Comparison of ENCODE assay signal across 9 cellular contexts in the genomic region with DNA sequence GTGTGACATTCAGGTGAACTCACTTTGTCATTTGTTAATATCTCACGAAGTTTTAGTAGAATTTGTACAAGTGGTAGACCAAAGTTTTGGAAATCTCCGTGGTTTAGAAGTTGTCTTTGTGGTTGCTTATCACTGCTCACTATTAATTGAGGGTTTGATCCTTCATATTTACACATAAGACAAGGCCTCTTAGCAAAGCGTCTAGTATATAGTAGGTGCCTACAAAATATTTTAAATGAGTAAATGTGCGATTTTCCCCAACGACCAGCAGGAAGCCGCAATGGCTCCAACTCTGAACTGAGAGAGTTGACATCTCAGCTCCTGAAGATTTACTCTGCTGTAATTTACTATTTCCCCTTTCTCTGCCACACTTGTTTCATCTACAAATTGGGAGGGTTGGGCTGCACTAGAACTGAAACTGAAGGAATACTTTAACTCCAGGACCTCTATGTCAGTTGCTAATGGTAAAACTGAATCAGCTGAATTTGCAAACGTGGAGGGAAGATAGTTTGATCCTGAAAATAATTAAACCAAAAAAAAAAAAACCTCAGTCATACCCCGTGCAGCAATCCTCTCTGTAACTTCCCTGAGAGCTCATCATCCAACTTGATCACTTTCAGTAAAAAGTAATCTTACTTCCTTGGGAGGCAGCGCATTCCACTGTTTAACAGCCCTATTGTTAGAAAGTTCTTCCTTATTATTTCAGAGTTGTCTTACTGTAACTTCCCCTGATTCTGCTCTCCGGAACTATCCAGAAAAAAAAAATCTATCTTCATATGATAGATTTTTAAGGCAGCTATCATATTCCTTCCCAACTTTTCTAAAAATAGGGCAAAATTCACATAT. TPM values are rescaled to one million over a fixed set of nuclear protein-coding genes. Genes with fewer than 3 reads are reported as not detected.
DNase-seq lines count a peak whose midpoint lies in the region; ATAC-seq, FAIRE-seq and TF ChIP-seq lines count a peak whose summit lies in the region.
"Had no signal": no experiment of that assay in that cellular context is flagged by ENCODE, and none has a peak within 500 bp of the region (broad histone marks: within the 10 kb centered on the region; RNA-seq: fewer than 3 reads in every experiment).

No MANE protein-coding gene starts in this region.

- no peak for FAIRE-seq in HepG2 (lab: Jason Lieb, UNC)

- H4K20me1 ChIP-seq in HepG2 (ENCODE audit: insufficient read depth, low read length), result no peaks in the 10 kb centered on the region

- no TSS peak for BruUV-seq in HepG2 (replicated peaks; lab: Mats Ljungman, UMichigan)

- 54% methylated on average over 10 of the region's 10 CpGs for WGBS in HepG2 (ENCODE audit: low lambda C conversion rate)
- WGBS in thymus, result 21% methylated on average over 10 of the region's 10 CpGs

- H3K27ac ChIP-seq in HepG2 (ENCODE audit: extremely low read length, insufficient read depth, low read length) (peak overlapping the region; percentile 88), thymus (ENCODE audit: low read depth) (no peak overlapping the region)

- no peaks in the 10 kb centered on the region for H3K36me3 Mint-ChIP-seq in activated T-cell treated with anti-CD3 and anti-CD28 coated beads, Interleukin-2, amount 50 U/mL, for 4 hours (ENCODE audit: insufficient read depth)
- H3K36me3 Mint-ChIP-seq in activated naive CD8-positive, alpha-beta T cell treated with anti-CD3 and anti-CD28 coated beads for 36 hours, result peaks cover 3% of the 10 kb centered on the region

- no peak for TF ChIP-seq EP300 in HepG2 (IDR thresholded peaks at IDR 0.05; ENCODE audit: low read depth in 2 of 2, low read length in 2 of 2)
- TF ChIP-seq EP300 in HepG2 (CRISPR knock-in tag; IDR thresholded peaks at IDR 0.05; ENCODE audit: borderline replicate concordance), result no peak

- peak overlapping the region; percentile 70 for H3K4me3 Mint-ChIP-seq in activated T-cell treated with anti-CD3 and anti-CD28 coated beads, Interleukin-2, amount 50 U/mL, for 4 hours
- H3K4me3 Mint-ChIP-seq in activated naive CD8-positive, alpha-beta T cell treated with anti-CD3 and anti-CD28 coated beads for 36 hours, result peak overlapping the region; percentile 73

- peak overlapping the region; percentile 54 for H2AFZ ChIP-seq in HepG2 (ENCODE audit: low read length)

- TF ChIP-seq CTCF in HepG2 (CRISPR knock-in tag; IDR thresholded peaks at IDR 0.05), result no peak

- peak overlapping the region; percentile 79 for H3K9ac ChIP-seq in HepG2 (ENCODE audit: insufficient read depth, low read depth, low read length)

- H3K27me3 ChIP-seq in HepG2 (ENCODE audit: control insufficient read depth in 1 of 2, insufficient read depth in 2 of 2, low read length in 2 of 2) (no peaks in the 10 kb centered on the region; a peak in 1 of 5 replicates), thymus (ENCODE audit: control insufficient read depth, insufficient read depth) (peaks cover 22% of the 10 kb centered on the region)

- no peaks in the 10 kb centered on the region for H3K9me3 Mint-ChIP-seq in activated T-cell treated with anti-CD3 and anti-CD28 coated beads, Interleukin-2, amount 50 U/mL, for 4 hours
- no peaks in the 10 kb centered on the region for H3K9me3 Mint-ChIP-seq in activated naive CD8-positive, alpha-beta T cell treated with anti-CD3 and anti-CD28 coated beads for 36 hours

- H3K4me1 Mint-ChIP-seq in activated T-cell treated with anti-CD3 and anti-CD28 coated beads, Interleukin-2, amount 50 U/mL, for 4 hours (ENCODE audit: low read depth), result peaks cover 42% of the 10 kb centered on the region
- peaks cover 41% of the 10 kb centered on the region for H3K4me1 Mint-ChIP-seq in activated naive CD8-positive, alpha-beta T cell treated with anti-CD3 and anti-CD28 coated beads for 36 hours

- no peak for TF ChIP-seq POLR2A in HepG2 (IDR thresholded peaks at IDR 0.05; ENCODE audit: insufficient read depth in 1 of 2, low read depth in 2 of 2, low read length in 2 of 2)

- H3K27me3 Mint-ChIP-seq in activated T-cell treated with anti-CD3 and anti-CD28 coated beads, Interleukin-2, amount 50 U/mL, for 4 hours (ENCODE audit: low read depth), result peaks cover 22% of the 10 kb centered on the region
- peaks cover 41% of the 10 kb centered on the region for H3K27me3 Mint-ChIP-seq in activated naive CD8-positive, alpha-beta T cell treated with anti-CD3 and anti-CD28 coated beads for 36 hours

- H3K27ac Mint-ChIP-seq in activated naive CD8-positive, alpha-beta T cell treated with anti-CD3 and anti-CD28 coated beads for 36 hours, result peak overlapping the region; percentile 17

- H3K36me3 ChIP-seq in HepG2 (replicated peaks in 1 of 2; ENCODE audit: control insufficient read depth in 1 of 2, insufficient read depth in 2 of 2, low read length in 2 of 2) (peaks cover 0 to under 1% of the 10 kb centered on the region in 2 experiments; a peak in 1 of 5 replicates), thymus (ENCODE audit: control insufficient read depth, insufficient read depth) (no peaks in the 10 kb centered on the region)

- POLR2A ChIA-PET in HepG2 (lab: Yijun Ruan, JAX), result interaction anchor here (1.2 to 12.1 kb wide), 3 partner anchors 9 to 57 kb away, joined by 3 to 221 read pairs (median 5); partner anchors contain the start of gene ADM

- in situ Hi-C loops in HepG2 (cut with HindIII; ENCODE audit: extremely low pct_ligation_motif_present, low pct_unique_long_range_greater_than_20kb), result no loop called here
- in situ Hi-C loops in ACHN (cut with HindIII; ENCODE audit: low pct_ligation_motif_present, low pct_unique_long_range_greater_than_20kb, low sequenced_read_pairs), result no loop called here

- H3K79me2 ChIP-seq in HepG2 (ENCODE audit: insufficient read depth, low read length), result peaks cover 37% of the 10 kb centered on the region

- intact Hi-C loops in HepG2 (cut with micrococcal nuclease; ENCODE audit: unreplicated experiment), result no loop called here

- no peaks in the 10 kb centered on the region for H3K9me3 ChIP-seq in HepG2 (ENCODE audit: low read length)
- H3K9me3 ChIP-seq in thymus (ENCODE audit: control insufficient read depth), result no peaks in the 10 kb centered on the region

- ATAC-seq in activated T-cell treated with anti-CD3 and anti-CD28 coated beads, Interleukin-2, amount 50 U/mL, for 4 hours, result no peak
- no peak for ATAC-seq in HepG2
- ATAC-seq in HG02870 (IDR thresholded peaks at IDR 0.05; ENCODE audit: unreplicated experiment), result no peak
- ATAC-seq in GM18502 (IDR thresholded peaks at IDR 0.05; ENCODE audit: poor library complexity, unreplicated experiment), result no peak

- DNase-seq in activated T-cell treated with anti-CD3 and anti-CD28 coated beads, Interleukin-2, amount 50 U/mL, for 4 hours, result no peak
- DNase-seq in activated T-cell treated with anti-CD3 and anti-CD28 coated beads for 4 hours (no peak), HepG2 (ENCODE audit: low spot score) (no peak), ACHN (no peak)
- no peak for DNase-seq in activated naive CD8-positive, alpha-beta T cell treated with anti-CD3 and anti-CD28 coated beads for 36 hours
- DNase-seq: NCI-H1694 had no signal

- H3K4me1 ChIP-seq in HepG2 (ENCODE audit: insufficient read depth, low read length) (peaks cover 44% of the 10 kb centered on the region), thymus (ENCODE audit: control insufficient read depth, insufficient read depth, low read length) (peaks cover 8% of the 10 kb centered on the region)

- H3K4me3 ChIP-seq in HepG2 (replicated peaks in 1 of 3; ENCODE audit: insufficient read depth in 1 of 3, low read depth in 2 of 3, low read length in 3 of 3), result peak overlapping the region; percentile 89 to 96 (median 90)
- H3K4me3 ChIP-seq in thymus (ENCODE audit: low read length), result peak overlapping the region; percentile 96

- no peak for TF ChIP-seq RAD21 in HepG2 (CRISPR knock-in tag; IDR thresholded peaks at IDR 0.05)

- CTCF ChIA-PET in HepG2 (lab: Yijun Ruan, JAX; ENCODE audit: low intra/inter-chr PET ratio, low total read pairs), result no interaction called here

- H3K4me2 ChIP-seq in HepG2 (ENCODE audit: low read depth, low read length), result peak overlapping the region; percentile 86

RNA-seq across cellular contexts. Expression of gene SBF2, which starts 1.3 kb away (rescaled TPM):
- 1 to 10 TPM; 3.0 to 6.9 (median 3.5) TPM for total RNA-seq in activated T-cell treated with anti-CD3 and anti-CD28 coated beads, Interleukin-2, amount 50 U/mL, for 4 hours
- 1 to 10 TPM; 6.0 to 6.1 TPM for total RNA-seq in activated naive CD8-positive, alpha-beta T cell treated with anti-CD3 and anti-CD28 coated beads for 36 hours
- 24.0 and 29.9 TPM in 2 replicates for total RNA-seq in HepG2 (2016; rRNA removed; fragmentation: Illumina TruSeq; extraction: Trizol)
- total RNA-seq in HepG2 (2016; cell fraction: cytosol; rRNA removed; fragmentation: Illumina TruSeq; extraction: Trizol; ENCODE audit: low read depth), result 6.3 and 6.7 TPM in 2 replicates
- total RNA-seq in HepG2 (2016; cell fraction: insoluble cytoplasmic fraction; rRNA removed; fragmentation: Illumina TruSeq; extraction: Trizol), result 22.0 and 29.2 TPM in 2 replicates
- 11.3 and 12.9 TPM in 2 replicates for total RNA-seq in HepG2 (2016; cell fraction: membrane; rRNA removed; fragmentation: Illumina TruSeq; extraction: Trizol)
- total RNA-seq in HepG2 (2016; cell fraction: nucleus; rRNA removed; fragmentation: Illumina TruSeq; extraction: Trizol), result 26.4 and 32.0 TPM in 2 replicates
- polyA plus RNA-seq in HepG2 (2011; rRNA removed) (45.6 and 45.8 TPM in 2 replicates), thymus (8.1 TPM)
- polyA plus RNA-seq in HepG2 (2011; cell fraction: cytosol; rRNA removed), result 30.7 and 44.4 TPM in 2 replicates
- 31.7 and 32.8 TPM in 2 replicates for polyA plus RNA-seq in HepG2 (2011; cell fraction: nucleus; rRNA removed)
- polyA plus RNA-seq in HepG2 (2012), result 23.2 and 27.6 TPM in 2 replicates
- 1.1 and 1.2 TPM in 2 replicates for polyA plus RNA-seq in HepG2 (2016; cell fraction: cytosol; fragmentation: Illumina TruSeq; extraction: Trizol; ENCODE audit: low read depth)
- 20.9 and 24.0 TPM in 2 replicates for polyA plus RNA-seq in HepG2 (2016; cell fraction: insoluble cytoplasmic fraction; fragmentation: Illumina TruSeq; extraction: Trizol; ENCODE audit: low read depth)
- polyA plus RNA-seq in HepG2 (2016; cell fraction: membrane; fragmentation: Illumina TruSeq; extraction: Trizol; ENCODE audit: low read depth), result 3.6 and 5.5 TPM in 2 replicates
- 21.9 and 25.7 TPM in 2 replicates for polyA plus RNA-seq in HepG2 (2016; cell fraction: nucleus; fragmentation: Illumina TruSeq; extraction: Trizol; ENCODE audit: insufficient read depth, low read depth)
- 61.7 and 122 TPM in 2 replicates for polyA minus RNA-seq in HepG2 (2011; rRNA and poly(A)+ RNA removed; ENCODE audit: low replicate concordance)
- 38.2 and 59.0 TPM in 2 replicates for polyA minus RNA-seq in HepG2 (2011; cell fraction: cytosol; rRNA and poly(A)+ RNA removed)
- polyA minus RNA-seq in HepG2 (2011; cell fraction: nucleus; rRNA and poly(A)+ RNA removed), result 120 and 149 TPM in 2 replicates

RNA-seq across cellular contexts. Expression of gene ADM, which starts 9.6 kb away (rescaled TPM):
- total RNA-seq in activated T-cell treated with anti-CD3 and anti-CD28 coated beads, Interleukin-2, amount 50 U/mL, for 4 hours, result under 1 TPM in 2 of 3 donors, not detected in 1; 0.43 TPM
- 1 to 10 TPM; 1.5 to 2.1 TPM for total RNA-seq in activated naive CD8-positive, alpha-beta T cell treated with anti-CD3 and anti-CD28 coated beads for 36 hours
- 4.3 and 10.7 TPM in 2 replicates for total RNA-seq in HepG2 (2016; rRNA removed; fragmentation: Illumina TruSeq; extraction: Trizol)
- total RNA-seq in HepG2 (2016; cell fraction: cytosol; rRNA removed; fragmentation: Illumina TruSeq; extraction: Trizol; ENCODE audit: low read depth), result 3.1 and 3.7 TPM in 2 replicates
- 3.1 and 10.5 TPM in 2 replicates for total RNA-seq in HepG2 (2016; cell fraction: insoluble cytoplasmic fraction; rRNA removed; fragmentation: Illumina TruSeq; extraction: Trizol)
- 4.4 and 5.7 TPM in 2 replicates for total RNA-seq in HepG2 (2016; cell fraction: membrane; rRNA removed; fragmentation: Illumina TruSeq; extraction: Trizol)
- 9.8 and 17.4 TPM in 2 replicates for total RNA-seq in HepG2 (2016; cell fraction: nucleus; rRNA removed; fragmentation: Illumina TruSeq; extraction: Trizol)
- 26.1 and 35.5 TPM in 2 replicates for polyA plus RNA-seq in HepG2 (2011; rRNA removed)
- polyA plus RNA-seq in HepG2 (2011; cell fraction: cytosol; rRNA removed), result 35.7 and 40.9 TPM in 2 replicates
- 35.9 and 47.6 TPM in 2 replicates for polyA plus RNA-seq in HepG2 (2011; cell fraction: nucleus; rRNA removed)
- 18.1 and 31.9 TPM in 2 replicates for polyA plus RNA-seq in HepG2 (2012)
- 1.5 and 1.7 TPM in 2 replicates for polyA plus RNA-seq in HepG2 (2016; cell fraction: cytosol; fragmentation: Illumina TruSeq; extraction: Trizol; ENCODE audit: low read depth)
- polyA plus RNA-seq in HepG2 (2016; cell fraction: insoluble cytoplasmic fraction; fragmentation: Illumina TruSeq; extraction: Trizol; ENCODE audit: low read depth), result 2.6 and 3.2 TPM in 2 replicates
- 1.6 and 2.2 TPM in 2 replicates for polyA plus RNA-seq in HepG2 (2016; cell fraction: membrane; fragmentation: Illumina TruSeq; extraction: Trizol; ENCODE audit: low read depth)
- 25.4 and 29.5 TPM in 2 replicates for polyA plus RNA-seq in HepG2 (2016; cell fraction: nucleus; fragmentation: Illumina TruSeq; extraction: Trizol; ENCODE audit: insufficient read depth, low read depth)
- 67.2 and 67.7 TPM in 2 replicates for polyA minus RNA-seq in HepG2 (2011; rRNA and poly(A)+ RNA removed; ENCODE audit: low replicate concordance)
- polyA minus RNA-seq in HepG2 (2011; cell fraction: cytosol; rRNA and poly(A)+ RNA removed), result 20.9 and 26.9 TPM in 2 replicates
- polyA minus RNA-seq in HepG2 (2011; cell fraction: nucleus; rRNA and poly(A)+ RNA removed), result 19.2 and 28.2 TPM in 2 replicates
- polyA plus RNA-seq in thymus, result 37.4 TPM
